8 cellular contexts compared by ENCODE assay signal in the genomic region with DNA sequence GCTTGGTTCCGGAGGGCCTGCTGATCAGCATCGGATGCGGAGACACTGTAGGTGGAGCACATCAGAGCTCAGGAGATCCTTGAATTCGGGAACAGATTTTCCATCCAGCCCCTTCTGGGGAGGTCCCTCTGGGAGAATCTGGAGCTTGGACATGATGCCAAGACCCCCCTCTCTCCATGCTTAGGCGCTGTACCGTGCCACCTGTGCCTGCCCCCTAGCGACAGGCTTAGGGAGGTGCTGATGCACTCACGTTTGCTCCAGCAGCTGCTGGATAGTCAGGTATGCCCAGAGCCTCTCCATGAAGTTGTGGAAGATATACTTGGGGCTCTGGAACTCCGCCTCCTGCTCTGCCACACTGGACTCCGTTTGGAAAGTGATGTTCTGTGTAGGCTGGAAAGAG. TPM values are rescaled to one million over a fixed set of nuclear protein-coding genes. Genes with fewer than 3 reads are reported as not detected.
DNase-seq lines count a peak whose midpoint lies in the region; ATAC-seq and TF ChIP-seq lines count a peak whose summit lies in the region.

No MANE protein-coding gene starts in this region.

- H4K20me1 ChIP-seq in PC-3 (ENCODE audit: low read length) = no peaks in the 10 kb centered on the region

- no peaks in the 10 kb centered on the region for H3F3A ChIP-seq in PC-3 (ENCODE audit: low read length, unreplicated experiment)

- H3K27ac ChIP-seq in heart left ventricle (no peak overlapping the region), PC-3 (ENCODE audit: low read length) (no peak overlapping the region)

- no peaks in the 10 kb centered on the region for H3K9me3 ChIP-seq in heart left ventricle
- H3K9me3 ChIP-seq in PC-3 (ENCODE audit: low read length) = no peaks in the 10 kb centered on the region

- DNase-seq in heart left ventricle = no peak
- no peak for DNase-seq in left cardiac atrium
- peak; percentile 53 for DNase-seq in PC-3
- DNase-seq in stimulated activated CD4-positive, alpha-beta T cell treated with anti-CD3 and anti-CD28 coated beads, Interleukin-2, amount 100 ng/mL, for 48 hours = peak; percentile 19 to 21
- no peak for DNase-seq in MV-4-11 (lab: John Stamatoyannopoulos, UW)

- H2AFZ ChIP-seq in PC-3 (ENCODE audit: low read length) = no peak overlapping the region

- peak in 11 of 12 donors; percentile 10 to 46 (median 24) for TF ChIP-seq CTCF in heart left ventricle (IDR thresholded peaks at IDR 0.05)
- peak; percentile 74 for TF ChIP-seq CTCF in PC-3 (conservative IDR thresholded peaks at IDR 0.05; ENCODE audit: low read depth, low read length)

- H3K27me3 ChIP-seq in heart left ventricle (no peaks in the 10 kb centered on the region), PC-3 (ENCODE audit: low read length) (no peaks in the 10 kb centered on the region)

- CTCF ChIA-PET in PC-3 (lab: Charles Lee) = no interaction called here

- H3K9me2 ChIP-seq in PC-3 (replicated peaks; ENCODE audit: low read length) = no peaks in the 10 kb centered on the region

- H3K9ac ChIP-seq in PC-3 (ENCODE audit: low read length) = no peak overlapping the region

- intact Hi-C loops in heart left ventricle (cut with DNase I) (no loop called here), left cardiac atrium (cut with DNase I) (no loop called here), PC-3 (cut with micrococcal nuclease) (loop anchor here (1.0 kb wide), 1 partner anchor 78 kb away; no protein-coding TSS in a partner anchor)

- no peaks in the 10 kb centered on the region for H3K4me1 ChIP-seq in heart left ventricle
- no peaks in the 10 kb centered on the region for H3K4me1 ChIP-seq in PC-3 (ENCODE audit: insufficient read depth, low read length)

- H3K36me3 ChIP-seq in heart left ventricle (peaks cover 0 to 24% (median 6%) of the 10 kb centered on the region in 9 donors), PC-3 (ENCODE audit: low read depth, low read length) (no peaks in the 10 kb centered on the region)

- TF ChIP-seq POLR2A in heart left ventricle (IDR thresholded peaks at IDR 0.05) = no peak

- no peaks in the 10 kb centered on the region for H3K79me2 ChIP-seq in PC-3 (ENCODE audit: low read length)

- H3K4me3 ChIP-seq in heart left ventricle (no peak overlapping the region), PC-3 (ENCODE audit: low read length) (no peak overlapping the region)

- 61 to 85% (median 66%) methylated on average over 7 to 10 of the region's 10 CpGs for WGBS in heart left ventricle, 4 donors

- POLR2A ChIA-PET in PC-3 (lab: Charles Lee; ENCODE audit: unreplicated experiment) = no interaction called here

- BruUV-seq in PC-3 (replicated peaks; lab: Mats Ljungman, UMichigan) = no TSS peak

- no peak overlapping the region for H3K4me2 ChIP-seq in PC-3 (ENCODE audit: low read length)

- ATAC-seq in heart left ventricle (peak in 1 of 4 donors; percentile 27), left cardiac atrium (no peak), PC-3 (peak; percentile 83), esophagus mucosa (peak; percentile 42), GM19467 (IDR thresholded peaks at IDR 0.05; ENCODE audit: unreplicated experiment) (no peak), GM18498 (IDR thresholded peaks at IDR 0.05; ENCODE audit: unreplicated experiment) (no peak)

RNA-seq across cellular contexts. Expression of gene ITIH4, which starts 9.7 kb away (rescaled TPM):
- total RNA-seq in heart left ventricle = 10 to 100 TPM in 1 of 9 donors, 1 to 10 TPM in 8; 1.4 to 11.2 (median 4.3) TPM
- 1 to 10 TPM in 1 of 2 donors, under 1 TPM in 1; 0.76 to 4.1 TPM for polyA plus RNA-seq in heart left ventricle
- 1 to 10 TPM; 5.2 to 7.0 TPM for total RNA-seq in left cardiac atrium
- total RNA-seq in PC-3 (2014; rRNA removed) = 0.80 TPM in 1 of 2 replicates, not detected in the other
- 2.1 TPM for total RNA-seq in esophagus mucosa

RNA-seq across cellular contexts. Expression of gene MUSTN1, which starts 14.1 kb away (rescaled TPM):
- total RNA-seq in heart left ventricle (100 to 1,000 TPM in 2 of 9 donors, 10 to 100 TPM in 7; 13.5 to 207 (median 32.4) TPM), left cardiac atrium (10 to 100 TPM; 14.8 to 33.4 TPM), PC-3 (2014; rRNA removed) (0.66 and 0.69 TPM in 2 replicates), esophagus mucosa (0.40 TPM)
- 100 to 1,000 TPM in 1 of 2 donors, 10 to 100 TPM in 1; 31.0 to 183 TPM for polyA plus RNA-seq in heart left ventricle

RNA-seq across cellular contexts. Expression of gene ITIH3, which starts 26.1 kb away (rescaled TPM):
- 1 to 10 TPM in 1 of 9 donors, under 1 TPM in 8; 0.13 to 1.6 (median 0.65) TPM for total RNA-seq in heart left ventricle
- polyA plus RNA-seq in heart left ventricle = under 1 TPM; 0.19 to 0.76 TPM
- total RNA-seq in left cardiac atrium = under 1 TPM; 0.55 to 0.62 TPM
- total RNA-seq in PC-3 (2014; rRNA removed) = not detected in 2 replicates
- total RNA-seq in esophagus mucosa = 0.12 TPM

RNA-seq across cellular contexts. Expression of gene ITIH1, which starts 43.3 kb away (rescaled TPM):
- under 1 TPM in 2 of 9 donors, not detected in 7; 0.21 to 0.23 TPM for total RNA-seq in heart left ventricle
- under 1 TPM in 1 of 2 donors, not detected in 1; 0.04 TPM for polyA plus RNA-seq in heart left ventricle
- not detected for total RNA-seq in left cardiac atrium
- total RNA-seq in PC-3 (2014; rRNA removed) = not detected in 2 replicates
- 0.12 TPM for total RNA-seq in esophagus mucosa

RNA-seq across cellular contexts. Expression of gene NEK4, which starts 50.0 kb away (rescaled TPM):
- total RNA-seq in heart left ventricle (10 to 100 TPM; 13.1 to 21.5 (median 15.2) TPM), left cardiac atrium (10 to 100 TPM; 14.8 to 16.9 TPM), PC-3 (2014; rRNA removed) (26.6 and 33.6 TPM in 2 replicates), esophagus mucosa (14.7 TPM)
- 10 to 100 TPM in 1 of 2 donors, 1 to 10 TPM in 1; 2.7 to 11.0 TPM for polyA plus RNA-seq in heart left ventricle

Comparison
In these comparisons a context has a peak if more than half of its experiments do, and no peak if none do; other contexts are left out.
1. ATAC-seq: peak in PC-3 (single experiment) and esophagus mucosa (single experiment); none in left cardiac atrium (0 of 2), GM19467 (single experiment) and GM18498 (single experiment).
2. DNase-seq: peak in PC-3 (single experiment) and stimulated activated CD4-positive, alpha-beta T cell treated with anti-CD3 and anti-CD28 coated beads, Interleukin-2, amount 100 ng/mL, for 48 hours (2 of 2); none in heart left ventricle (0 of 5), left cardiac atrium (single experiment) and MV-4-11 (single experiment).